12 cellular contexts compared by ENCODE assay signal in genomic region chr12:112537710-112538396, GRCh38.
DNase-seq lines count a peak whose midpoint lies in the region; ATAC-seq and TF ChIP-seq lines count a peak whose summit lies in the region.
"Had no signal": no experiment of that assay in that cellular context is flagged by ENCODE, and none has a peak within 500 bp of the region (broad histone marks: within the 10 kb centered on the region; RNA-seq: fewer than 3 reads in every experiment).

No MANE protein-coding gene starts in this region.

- no peaks in the 10 kb centered on the region for H3K36me3 Mint-ChIP-seq in WTC11
- no peaks in the 10 kb centered on the region for H3K36me3 Mint-ChIP-seq in natural killer cell

- H3K4me3 Mint-ChIP-seq in WTC11: no peak overlapping the region
- no peak overlapping the region for H3K4me3 Mint-ChIP-seq in natural killer cell
- H3K4me3 Mint-ChIP-seq: stimulated activated naive CD8-positive, alpha-beta T cell treated with anti-CD3 and anti-CD28 coated beads, Interleukin-15, amount 100 ng/mL, for 72 hours had no signal

- H3K27ac ChIP-seq in mesodermal cell (ENCODE audit: low read depth, low read length, severe bottlenecking) (peak overlapping the region; percentile 62), ascending aorta (no peak overlapping the region)

- peak overlapping the region; percentile 87 for H3K27ac Mint-ChIP-seq in WTC11
- no peak overlapping the region for H3K27ac Mint-ChIP-seq in natural killer cell
- H3K27ac Mint-ChIP-seq: stimulated activated naive CD8-positive, alpha-beta T cell treated with anti-CD3 and anti-CD28 coated beads, Interleukin-15, amount 100 ng/mL, for 72 hours had no signal

- H3K4me1 Mint-ChIP-seq in WTC11 (peaks cover 6% of the 10 kb centered on the region), natural killer cell (no peaks in the 10 kb centered on the region)
- H3K4me1 Mint-ChIP-seq: stimulated activated naive CD8-positive, alpha-beta T cell treated with anti-CD3 and anti-CD28 coated beads, Interleukin-15, amount 100 ng/mL, for 72 hours had no signal

- intact Hi-C loops in natural killer cell (cut with micrococcal nuclease): no loop called here
- intact Hi-C loops in ascending aorta (cut with DNase I): no loop called here

- no peaks in the 10 kb centered on the region for H3K36me3 ChIP-seq in mesodermal cell (ENCODE audit: control insufficient read depth, insufficient read depth, low read length)
- no peaks in the 10 kb centered on the region for H3K36me3 ChIP-seq in ascending aorta

- H3K4me1 ChIP-seq in mesodermal cell (ENCODE audit: control insufficient read depth, insufficient read depth, low read length, poor library complexity, severe bottlenecking) (peaks cover 3% of the 10 kb centered on the region), ascending aorta (no peaks in the 10 kb centered on the region)

- DNase-seq in EH (ENCODE audit: low read depth) (peak; percentile 59), LHCN-M2 (ENCODE audit: low read depth) (peak; percentile 50), WTC11 (ENCODE audit: low spot score) (peak; percentile 33), natural killer cell (no peak), ascending aorta (ENCODE audit: low spot score in 2 of 2) (no peak)
- no peak for DNase-seq in NK-92 treated with Interleukin-12 subunit alpha and Interleukin-12 subunit beta, amount 100 ng/mL, for 24 hours (lab: John Stamatoyannopoulos, UW)
- no peak for DNase-seq in central memory CD4-positive, alpha-beta T cell
- DNase-seq: activated CD8-positive, alpha-beta memory T cell treated with anti-CD3 and anti-CD28 coated beads, Interleukin-2, amount 50 U/mL, for 4 hours; NCI-H446 treated with DMSO at 0.1 percent for 48 hours; stimulated activated CD4-positive, alpha-beta T cell treated with anti-CD3 and anti-CD28 coated beads, Interleukin-15, amount 100 ng/mL, for 24 hours; stimulated activated naive CD8-positive, alpha-beta T cell treated with anti-CD3 and anti-CD28 coated beads, Interleukin-15, amount 100 ng/mL, for 72 hours had no signal

- H3K27me3 ChIP-seq in ascending aorta: no peaks in the 10 kb centered on the region

- H3K9me3 ChIP-seq in mesodermal cell (ENCODE audit: control insufficient read depth, low read length): no peaks in the 10 kb centered on the region
- no peaks in the 10 kb centered on the region for H3K9me3 ChIP-seq in ascending aorta

- H3K27me3 Mint-ChIP-seq in WTC11 (ENCODE audit: low read depth) (0 out of 2 replicates have a peak, but pooled peaks cover 3% of the 10 kb centered on the region), natural killer cell (ENCODE audit: low read depth in 2 of 2) (peaks cover 0 to 9% of the 10 kb centered on the region in 2 donors)
- H3K27me3 Mint-ChIP-seq: stimulated activated naive CD8-positive, alpha-beta T cell treated with anti-CD3 and anti-CD28 coated beads, Interleukin-15, amount 100 ng/mL, for 72 hours had no signal

- ATAC-seq in WTC11 (peak; percentile 83), natural killer cell (no peak)
- ATAC-seq: stimulated activated naive CD8-positive, alpha-beta T cell treated with anti-CD3 and anti-CD28 coated beads, Interleukin-15, amount 100 ng/mL, for 72 hours had no signal

- no peak for TF ChIP-seq CTCF in WTC11 (IDR thresholded peaks at IDR 0.05)
- no peak for TF ChIP-seq CTCF in natural killer cell (IDR thresholded peaks at IDR 0.05)
- no peak for TF ChIP-seq CTCF in ascending aorta (IDR thresholded peaks at IDR 0.05)

- H3K9me3 Mint-ChIP-seq in WTC11: no peaks in the 10 kb centered on the region
- no peaks in the 10 kb centered on the region for H3K9me3 Mint-ChIP-seq in natural killer cell
- H3K9me3 Mint-ChIP-seq: stimulated activated naive CD8-positive, alpha-beta T cell treated with anti-CD3 and anti-CD28 coated beads, Interleukin-15, amount 100 ng/mL, for 72 hours had no signal

- CTCF ChIA-PET in WTC11 (lab: Charles Lee): interaction anchor here (1.0 to 1.6 kb wide), 4 partner anchors 79 to 276 kb away, joined by 3 to 4 read pairs (median 4); no protein-coding TSS in a partner anchor

- POLR2A ChIA-PET in WTC11 (lab: Charles Lee): interaction anchor here (0.6 to 0.7 kb wide), 2 partner anchors 77 to 79 kb away, joined by 5 to 6 read pairs; no protein-coding TSS in a partner anchor

- WGBS in mesodermal cell (ENCODE audit: insufficient coverage in 2 of 2), 2 experiments: 82 to 83% methylated on average over 1 of the region's 3 CpGs

- no peak overlapping the region for H3K4me3 ChIP-seq in mesodermal cell (ENCODE audit: extremely low read depth, insufficient read depth, low read length, poor library complexity, severe bottlenecking)
- H3K4me3 ChIP-seq in ascending aorta: no peak overlapping the region

TF ChIP-seq in WTC11, 78 proteins besides CTCF, POLR2A, EP300 and RAD21:
- TF ChIP-seq ZNF512 (CRISPR knock-in tag; IDR thresholded peaks at IDR 0.05; ENCODE audit: borderline replicate concordance) (0 out of 2 replicates have a peak, but pooled peaks have one; percentile 22), TEAD4 (CRISPR knock-in tag; IDR thresholded peaks at IDR 0.05) (no peak), ARID4B (CRISPR knock-in tag; IDR thresholded peaks at IDR 0.05; ENCODE audit: borderline replicate concordance) (no peak), HMGA2 (CRISPR knock-in tag; IDR thresholded peaks at IDR 0.05) (no peak), PREB (CRISPR knock-in tag; IDR thresholded peaks at IDR 0.05; ENCODE audit: borderline replicate concordance) (no peak), ZMAT4 (CRISPR knock-in tag; IDR thresholded peaks at IDR 0.05) (no peak)

Comparison
In these comparisons a context has a peak if more than half of its experiments do, and no peak if none do; other contexts are left out.
1. DNase-seq: peak in EH (single experiment), LHCN-M2 (single experiment) and WTC11 (single experiment); none in natural killer cell (single experiment), NK-92 treated with Interleukin-12 subunit alpha and Interleukin-12 subunit beta, amount 100 ng/mL, for 24 hours (single experiment), ascending aorta (0 of 2) and central memory CD4-positive, alpha-beta T cell (single experiment).